27 cellular contexts compared by ENCODE assay signal in the genomic region with DNA sequence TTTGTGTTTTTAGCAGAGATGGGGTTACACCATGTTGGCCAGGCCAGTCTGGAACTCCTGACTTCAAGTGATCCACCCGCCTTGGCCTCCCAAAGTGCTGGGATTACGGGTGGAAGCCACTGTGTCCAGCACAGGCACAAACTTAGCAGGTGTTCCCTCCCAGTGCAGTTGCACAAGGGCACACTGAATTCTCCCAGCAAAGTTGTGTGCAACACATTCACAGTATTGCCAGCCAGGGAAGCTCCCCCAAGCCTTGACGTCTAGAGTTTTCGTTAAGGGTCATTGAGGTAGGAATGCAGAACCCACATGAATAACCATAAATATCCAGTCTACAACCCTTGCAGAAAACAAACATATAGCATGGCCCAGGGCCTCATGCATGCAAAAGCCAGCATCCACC. TPM values are rescaled to one million over a fixed set of nuclear protein-coding genes. Genes with fewer than 3 reads are reported as not detected.
"Had no signal": no experiment of that assay in that cellular context is flagged by ENCODE, and none has a peak within 500 bp of the region (broad histone marks: within the 10 kb centered on the region; RNA-seq: fewer than 3 reads in every experiment).

No MANE protein-coding gene starts in this region.

- H3K4me1 ChIP-seq: heart right ventricle, left lung, lower lobe of right lung, prostate gland, sigmoid colon, spleen, tibial nerve, upper lobe of left lung had no signal

- H3K4me1 Mint-ChIP-seq: nephron; neural crest cell; stimulated activated naive CD8-positive, alpha-beta T cell treated with anti-CD3 and anti-CD28 coated beads, Interleukin-15, amount 100 ng/mL, for 72 hours had no signal

- H3K27me3 ChIP-seq: heart right ventricle, hepatocyte, left lung, ovary, sigmoid colon, spleen, tibial nerve, upper lobe of left lung had no signal

- H3K27me3 Mint-ChIP-seq: stimulated activated memory B cell treated with anti-CD40 and anti-IgM and Interleukin-4, amounts not matched to agents 10 μg/mL and 1 μg/mL and 100 μg/mL, for 72 hours; stimulated activated naive CD8-positive, alpha-beta T cell treated with anti-CD3 and anti-CD28 coated beads, Interleukin-15, amount 100 ng/mL, for 72 hours had no signal

- H3K36me3 ChIP-seq: left lung, ovary, prostate gland, spleen, upper lobe of left lung had no signal

- H3K4me2 ChIP-seq: hepatocyte had no signal

- H3K79me2 ChIP-seq: hepatocyte had no signal

- H3K36me3 Mint-ChIP-seq: stimulated activated memory B cell treated with anti-CD40 and anti-IgM and Interleukin-4, amounts not matched to agents 10 μg/mL and 1 μg/mL and 100 μg/mL, for 72 hours had no signal

- H3K27ac Mint-ChIP-seq: naive thymus-derived CD8-positive, alpha-beta T cell; nephron; stimulated activated memory B cell treated with anti-CD40 and anti-IgM and Interleukin-4, amounts not matched to agents 10 μg/mL and 1 μg/mL and 100 μg/mL, for 72 hours had no signal

- H3K4me3 ChIP-seq: heart right ventricle, hepatocyte, left lung, lower lobe of right lung, ovary, prostate gland, sigmoid colon, spleen, tibial nerve, upper lobe of left lung had no signal

- H2AFZ ChIP-seq: hepatocyte had no signal

- H3K9me3 ChIP-seq: heart right ventricle, left lung, lower lobe of right lung, ovary, prostate gland, sigmoid colon, spleen, upper lobe of left lung had no signal

- FAIRE-seq: small intestine, urothelium cell line had no signal

- H3K4me3 Mint-ChIP-seq: naive thymus-derived CD8-positive, alpha-beta T cell; nephron; neural crest cell; stimulated activated memory B cell treated with anti-CD40 and anti-IgM and Interleukin-4, amounts not matched to agents 10 μg/mL and 1 μg/mL and 100 μg/mL, for 72 hours; stimulated activated naive CD8-positive, alpha-beta T cell treated with anti-CD3 and anti-CD28 coated beads, Interleukin-15, amount 100 ng/mL, for 72 hours had no signal

- H3K9me3 Mint-ChIP-seq: nephron, neural crest cell had no signal

- H3K27ac ChIP-seq: heart right ventricle, hepatocyte, left lung, lower lobe of right lung, ovary, prostate gland, sigmoid colon, spleen, tibial nerve, upper lobe of left lung had no signal

- ATAC-seq: heart right ventricle; left lung; lower lobe of right lung; naive thymus-derived CD8-positive, alpha-beta T cell; right cardiac atrium; stimulated activated memory B cell treated with anti-CD40 and anti-IgM and Interleukin-4, amounts not matched to agents 10 μg/mL and 1 μg/mL and 100 μg/mL, for 72 hours; stimulated activated naive CD8-positive, alpha-beta T cell treated with anti-CD3 and anti-CD28 coated beads, Interleukin-15, amount 100 ng/mL, for 72 hours had no signal

- DNase-seq: heart right ventricle; islet precursor cell; left lung; lower lobe of right lung; mammary epithelial cell; mesenchymal stem cell; naive thymus-derived CD8-positive, alpha-beta T cell; nucleus accumbens; ovary; posterior cingulate gyrus; retina; right cardiac atrium; sigmoid colon; small intestine; spleen; stimulated activated CD4-positive, alpha-beta T cell treated with anti-CD3 and anti-CD28 coated beads, Interleukin-4, amount 100 ng/mL, for 24 hours; stimulated activated naive CD4-positive, alpha-beta T cell treated with Interleukin-2 at 50 U/mL for 16 hours; stimulated activated naive CD8-positive, alpha-beta T cell treated with anti-CD3 and anti-CD28 coated beads, Interleukin-15, amount 100 ng/mL, for 72 hours; substantia nigra; upper lobe of left lung had no signal

RNA-seq across cellular contexts. Expression of gene AURKC, which starts 3.4 kb away (rescaled TPM):
- polyA plus RNA-seq: naive thymus-derived CD8-positive, alpha-beta T cell had no signal
